Comparison of ENCODE assay signal across 8 cellular contexts in genomic region chr15:66388576-66388975, GRCh38. TPM values are rescaled to one million over a fixed set of nuclear protein-coding genes. Genes with fewer than 3 reads are reported as not detected.
DNase-seq lines count a peak whose midpoint lies in the region; ATAC-seq and TF ChIP-seq lines count a peak whose summit lies in the region.

No MANE protein-coding gene starts in this region.

- peak overlapping the region; percentile 78 to 95 (median 92) for H3K27ac Mint-ChIP-seq in CD4-positive, alpha-beta memory T cell
- H3K27ac Mint-ChIP-seq in IgD-negative memory B cell: peak overlapping the region; percentile 15 to 93 (median 31)
- H3K27ac Mint-ChIP-seq in brain: peak overlapping the region in 3 of 5 experiments; percentile 46 to 94 (median 72)
- H3K27ac Mint-ChIP-seq in natural killer cell: peak overlapping the region; percentile 98 to 99

- H3K27ac ChIP-seq in CD4-positive, alpha-beta memory T cell (ENCODE audit: low read depth, low read length): no peak overlapping the region

- POLR2A ChIA-PET in CD4-positive, alpha-beta memory T cell (lab: Charles Lee; ENCODE audit: partially characterized antibody): interaction anchor here (0.6 to 9.0 kb wide), 10 partner anchors 13 to 503 kb away, joined by 5 to 119 read pairs (median 24); partner anchors contain the start of genes DIS3L, RPL4, SNAPC5 and TIPIN
- POLR2A ChIA-PET in GM10248 (lab: Yijun Ruan, JAX): interaction anchor here (0.7 to 3.6 kb wide), 2 partner anchors 109 to 467 kb away, joined by 4 to 17 read pairs; partner anchors contain the start of gene SNAPC5

- intact Hi-C loops in CD4-positive, alpha-beta memory T cell (cut with micrococcal nuclease): loop anchor here (5.0 kb wide), 2 partner anchors 39 to 96 kb away; partner anchors contain the start of gene DIS3L
- intact Hi-C loops in natural killer cell (cut with micrococcal nuclease): no loop called here
- intact Hi-C loops in left colon (cut with DNase I, micrococcal nuclease): loop anchor here in 1 of 2 donors (5.0 kb wide), 1 partner anchor 109 kb away; the partner anchor contains the start of gene SNAPC5

- ATAC-seq in natural killer cell (no peak), HG03354 (IDR thresholded peaks at IDR 0.05; ENCODE audit: poor library complexity, severe bottlenecking, unreplicated experiment) (no peak), left colon (no peak)

- H3K9me3 ChIP-seq in CD4-positive, alpha-beta memory T cell (ENCODE audit: control insufficient read depth in 1 of 2, low read length in 2 of 2): no peaks in the 10 kb centered on the region

- TF ChIP-seq CTCF in brain (conservative IDR thresholded peaks at IDR 0.05) (no peak), natural killer cell (IDR thresholded peaks at IDR 0.05) (no peak), GM10248 (IDR thresholded peaks at IDR 0.05; ENCODE audit: control extremely low read depth, extremely low read depth, low read depth, missing control alignments) (no peak)

- H3K4me1 Mint-ChIP-seq in CD4-positive, alpha-beta memory T cell: peaks cover 50 to 77% (median 64%) of the 10 kb centered on the region in 4 donors
- H3K4me1 Mint-ChIP-seq in IgD-negative memory B cell (peaks cover 46 to 53% (median 52%) of the 10 kb centered on the region in 3 donors), brain (peaks cover 63% of the 10 kb centered on the region), natural killer cell (peaks cover 63 to 64% of the 10 kb centered on the region in 2 donors)

- H3K36me3 Mint-ChIP-seq in CD4-positive, alpha-beta memory T cell: peaks cover 7 to 10% of the 10 kb centered on the region in 2 donors
- H3K36me3 Mint-ChIP-seq in IgD-negative memory B cell (peaks cover 2% of the 10 kb centered on the region), brain (peaks cover 33% of the 10 kb centered on the region), natural killer cell (no peaks in the 10 kb centered on the region)

- H3K27me3 ChIP-seq in CD4-positive, alpha-beta memory T cell (ENCODE audit: insufficient read depth, low read length): no peaks in the 10 kb centered on the region

- CTCF ChIA-PET in CD4-positive, alpha-beta memory T cell (lab: Charles Lee; ENCODE audit: partially characterized antibody): interaction anchor here (1.0 to 6.6 kb wide), 6 partner anchors 14 to 116 kb away, joined by 3 to 119 read pairs (median 14); partner anchors contain the start of genes RPL4, SNAPC5 and ZWILCH
- CTCF ChIA-PET in GM10248 (lab: Yijun Ruan, JAX): interaction anchor here (0.7 to 7.4 kb wide), 8 partner anchors 15 to 110 kb away, joined by 3 to 94 read pairs (median 9); partner anchors contain the start of gene SNAPC5

- no peaks in the 10 kb centered on the region for H3K36me3 ChIP-seq in CD4-positive, alpha-beta memory T cell (ENCODE audit: insufficient read depth, low read length)

- H3K27me3 Mint-ChIP-seq in CD4-positive, alpha-beta memory T cell: no peaks in the 10 kb centered on the region
- H3K27me3 Mint-ChIP-seq in IgD-negative memory B cell (peaks cover 2% of the 10 kb centered on the region), brain (peaks cover 12% of the 10 kb centered on the region), natural killer cell (ENCODE audit: low read depth in 2 of 2) (no peaks in the 10 kb centered on the region)

- peaks cover 60% of the 10 kb centered on the region for H3K4me1 ChIP-seq in CD4-positive, alpha-beta memory T cell (ENCODE audit: insufficient read depth, low read length)

- peak overlapping the region; percentile 5 to 27 for H3K4me3 ChIP-seq in CD4-positive, alpha-beta memory T cell (ENCODE audit: low read length in 2 of 2)

- no peaks in the 10 kb centered on the region for H3K9me3 Mint-ChIP-seq in CD4-positive, alpha-beta memory T cell
- no peaks in the 10 kb centered on the region for H3K9me3 Mint-ChIP-seq in IgD-negative memory B cell
- H3K9me3 Mint-ChIP-seq in brain: peaks cover 0 to 7% (median 0%) of the 10 kb centered on the region in 5 experiments
- no peaks in the 10 kb centered on the region for H3K9me3 Mint-ChIP-seq in natural killer cell

- DNase-seq in CD4-positive, alpha-beta memory T cell: no peak
- DNase-seq in natural killer cell (no peak), GM10248 (ENCODE audit: extremely low spot score) (no peak), left colon (no peak), NCI-H1417 (lab: John Stamatoyannopoulos, UW) (no peak)

- peak overlapping the region; percentile 78 to 98 (median 94) for H3K4me3 Mint-ChIP-seq in CD4-positive, alpha-beta memory T cell
- H3K4me3 Mint-ChIP-seq in IgD-negative memory B cell (peak overlapping the region; percentile 60 to 92 (median 72)), brain (peak overlapping the region; percentile 96 to 98 (median 98)), natural killer cell (peak overlapping the region; percentile 91)

RNA-seq across cellular contexts. Expression of gene MAP2K1, which starts 1.9 kb away (rescaled TPM):
- total RNA-seq in CD4-positive, alpha-beta memory T cell: 10 to 100 TPM; 54.0 to 54.9 TPM
- polyA plus RNA-seq in CD4-positive, alpha-beta memory T cell: 10 to 100 TPM; 44.9 to 71.2 TPM
- polyA plus RNA-seq in IgD-negative memory B cell (39.7 TPM), brain (ENCODE audit: insufficient read depth, low read depth, low replicate concordance) (61.3 TPM)
- total RNA-seq in natural killer cell (10 to 100 TPM; 45.5 to 49.2 (median 48.9) TPM), left colon (10 to 100 TPM; 44.7 to 45.9 TPM)

RNA-seq across cellular contexts. Expression of gene TIPIN, which starts 32.1 kb away (rescaled TPM):
- total RNA-seq in CD4-positive, alpha-beta memory T cell: 1 to 10 TPM; 5.9 to 9.0 TPM
- 1 to 10 TPM; 5.0 to 6.9 TPM for polyA plus RNA-seq in CD4-positive, alpha-beta memory T cell
- 4.7 TPM for polyA plus RNA-seq in IgD-negative memory B cell
- polyA plus RNA-seq in brain (ENCODE audit: insufficient read depth, low read depth, low replicate concordance): 8.1 TPM
- total RNA-seq in natural killer cell: 1 to 10 TPM; 2.6 to 5.5 (median 5.3) TPM
- total RNA-seq in left colon: 1 to 10 TPM; 2.6 to 7.8 TPM

Comparison
In these comparisons a context has a peak if more than half of its experiments do, and no peak if none do; other contexts are left out.
1. H3K27ac Mint-ChIP-seq: peak in every context shown above with its lines; median percentile 98 in natural killer cell; 92 in CD4-positive, alpha-beta memory T cell; 72 in brain; 31 in IgD-negative memory B cell.